In the genomic region with DNA sequence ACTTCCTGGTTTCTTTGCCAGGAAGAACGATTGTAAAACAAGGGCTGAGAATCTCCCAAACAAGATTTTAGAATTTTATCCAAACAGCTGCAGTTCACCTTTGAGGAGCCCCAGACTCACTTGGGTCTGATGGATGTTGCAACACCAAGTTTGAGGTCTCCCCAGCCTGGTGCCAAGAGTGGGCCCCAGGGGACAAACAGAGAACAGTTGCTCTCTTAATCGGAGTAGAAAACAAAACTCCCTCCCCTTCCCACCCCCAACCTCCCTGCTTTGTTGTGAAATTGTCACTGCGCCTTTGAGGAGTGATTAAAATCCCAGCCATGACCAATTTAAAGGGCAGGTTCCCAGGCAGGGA, we compare ENCODE assay signal across 10 cellular contexts.
DNase-seq lines count a peak whose midpoint lies in the region; ATAC-seq and TF ChIP-seq lines count a peak whose summit lies in the region.
"Had no signal": no experiment of that assay in that cellular context is flagged by ENCODE, and none has a peak within 500 bp of the region (broad histone marks: within the 10 kb centered on the region; RNA-seq: fewer than 3 reads in every experiment).

No MANE protein-coding gene starts in this region.

- no peak overlapping the region for H3K4me3 Mint-ChIP-seq in activated naive CD8-positive, alpha-beta T cell
- no peak overlapping the region for H3K4me3 Mint-ChIP-seq in activated naive CD8-positive, alpha-beta T cell treated with anti-CD3 and anti-CD28 coated beads, Interleukin-2, amount 50 U/mL, for 24 hours
- H3K4me3 Mint-ChIP-seq: activated naive CD8-positive, alpha-beta T cell treated with anti-CD3 and anti-CD28 coated beads, Interleukin-2, amount 10 ng/mL, durations not matched to agents 7 days and 5 days had no signal

- peak overlapping the region; percentile 73 for H2AFZ ChIP-seq in mammary epithelial cell (ENCODE audit: low read depth, low read length)

- no peak overlapping the region for H3K9ac ChIP-seq in mammary epithelial cell (ENCODE audit: insufficient read depth, low read length)

- H3K4me1 ChIP-seq in mammary epithelial cell (ENCODE audit: insufficient read depth, low read length), result no peaks in the 10 kb centered on the region
- H3K4me1 ChIP-seq in vagina, result peaks cover 81% of the 10 kb centered on the region
- H3K4me1 ChIP-seq in lower lobe of right lung, result peaks cover 7% of the 10 kb centered on the region

- H3K36me3 ChIP-seq in mammary epithelial cell (ENCODE audit: insufficient read depth, low read length) (no peaks in the 10 kb centered on the region), vagina (no peaks in the 10 kb centered on the region), lower lobe of right lung (no peaks in the 10 kb centered on the region)

- H3K4me3 ChIP-seq in mammary epithelial cell (replicated peaks in 1 of 3; ENCODE audit: insufficient read depth in 1 of 3, low read depth in 2 of 3, low read length in 3 of 3) (no peak overlapping the region), vagina (peak overlapping the region; percentile 19 to 21), lower lobe of right lung (no peak overlapping the region)

- 13% methylated on average over 2 of the region's 3 CpGs for WGBS in mammary epithelial cell (ENCODE audit: low coverage, missing lambda C conversion rate)

- H3K27ac ChIP-seq in mammary epithelial cell (ENCODE audit: insufficient read depth, low read depth, low read length), result no peak overlapping the region
- H3K27ac ChIP-seq in vagina, result peak overlapping the region; percentile 85
- H3K27ac ChIP-seq in lower lobe of right lung, result no peak overlapping the region

- H3K4me1 Mint-ChIP-seq in activated naive CD8-positive, alpha-beta T cell (ENCODE audit: low read depth), result peaks cover 76% of the 10 kb centered on the region
- peaks cover 82% of the 10 kb centered on the region for H3K4me1 Mint-ChIP-seq in activated naive CD8-positive, alpha-beta T cell treated with anti-CD3 and anti-CD28 coated beads, Interleukin-2, amount 50 U/mL, for 24 hours

- TF ChIP-seq CTCF in mammary epithelial cell (conservative IDR thresholded peaks at IDR 0.05 in 1 of 2, IDR thresholded peaks at IDR 0.05 in 1 of 2; ENCODE audit: extremely low read depth in 1 of 2, insufficient read depth in 1 of 2, low read depth in 1 of 2, low read length in 2 of 2), result no peak
- no peak for TF ChIP-seq CTCF in vagina (IDR thresholded peaks at IDR 0.05)
- TF ChIP-seq CTCF in lower lobe of right lung (IDR thresholded peaks at IDR 0.05), result no peak

- intact Hi-C loops in mammary epithelial cell (cut with micrococcal nuclease) (no loop called here), vagina (cut with DNase I) (no loop called here), lower lobe of right lung (cut with DNase I) (no loop called here)

- in situ Hi-C loops in mammary epithelial cell (cut with MboI; ENCODE audit: low sequenced_read_pairs in 2 of 2), result no loop called here

- no peak for DNase-seq in activated naive CD8-positive, alpha-beta T cell treated with anti-CD3 and anti-CD28 coated beads, Interleukin-2, amount 50 U/mL, for 24 hours
- DNase-seq in mammary epithelial cell (no peak), myocyte (ENCODE audit: low read depth) (peak; percentile 44), vagina (ENCODE audit: extremely low spot score in 2 of 2) (no peak), occipital lobe (lab: John Stamatoyannopoulos, UW) (no peak), lower lobe of right lung (no peak), erythroblast (lab: John Stamatoyannopoulos, UW) (no peak)
- DNase-seq: activated naive CD8-positive, alpha-beta T cell treated with anti-CD3 and anti-CD28 coated beads, Interleukin-2, amount 10 ng/mL, durations not matched to agents 7 days and 5 days; T-helper 1 cell had no signal

- no peak for ATAC-seq in activated naive CD8-positive, alpha-beta T cell treated with anti-CD3 and anti-CD28 coated beads, Interleukin-2, amount 50 U/mL, for 24 hours
- no peak for ATAC-seq in lower lobe of right lung

- H3K79me2 ChIP-seq in mammary epithelial cell (ENCODE audit: insufficient read depth, low read length), result no peaks in the 10 kb centered on the region

- H3K27me3 Mint-ChIP-seq in activated naive CD8-positive, alpha-beta T cell, result no peaks in the 10 kb centered on the region
- H3K27me3 Mint-ChIP-seq in activated naive CD8-positive, alpha-beta T cell treated with anti-CD3 and anti-CD28 coated beads, Interleukin-2, amount 50 U/mL, for 24 hours, result no peaks in the 10 kb centered on the region
- H3K27me3 Mint-ChIP-seq: activated naive CD8-positive, alpha-beta T cell treated with anti-CD3 and anti-CD28 coated beads, Interleukin-2, amount 10 ng/mL, durations not matched to agents 7 days and 5 days had no signal

- H3K36me3 Mint-ChIP-seq in activated naive CD8-positive, alpha-beta T cell, result peaks cover 13% of the 10 kb centered on the region
- peaks cover 20% of the 10 kb centered on the region for H3K36me3 Mint-ChIP-seq in activated naive CD8-positive, alpha-beta T cell treated with anti-CD3 and anti-CD28 coated beads, Interleukin-2, amount 50 U/mL, for 24 hours (ENCODE audit: low read depth)

- H3K4me2 ChIP-seq in mammary epithelial cell (ENCODE audit: insufficient read depth, low read depth, low read length), result peak overlapping the region; percentile 13

- dilution Hi-C loops in mammary epithelial cell (cut with HindIII; ENCODE audit: low sequenced_read_pairs), result no loop called here

- no peaks in the 10 kb centered on the region for H4K20me1 ChIP-seq in mammary epithelial cell (ENCODE audit: insufficient read depth, low read length)

- peak overlapping the region; percentile 73 for H3K27ac Mint-ChIP-seq in activated naive CD8-positive, alpha-beta T cell
- no peak overlapping the region for H3K27ac Mint-ChIP-seq in activated naive CD8-positive, alpha-beta T cell treated with anti-CD3 and anti-CD28 coated beads, Interleukin-2, amount 50 U/mL, for 24 hours
- H3K27ac Mint-ChIP-seq: activated naive CD8-positive, alpha-beta T cell treated with anti-CD3 and anti-CD28 coated beads, Interleukin-2, amount 10 ng/mL, durations not matched to agents 7 days and 5 days had no signal

- TF ChIP-seq POLR2A in vagina (IDR thresholded peaks at IDR 0.05) (no peak), erythroblast (IDR thresholded peaks at IDR 0.05; ENCODE audit: low read length) (no peak)

- H3K27me3 ChIP-seq in mammary epithelial cell (ENCODE audit: insufficient read depth, low read length) (peaks cover 7% of the 10 kb centered on the region), vagina (no peaks in the 10 kb centered on the region), lower lobe of right lung (ENCODE audit: low read depth) (no peaks in the 10 kb centered on the region)

- BruUV-seq in mammary epithelial cell (replicated peaks; lab: Mats Ljungman, UMichigan), result no TSS peak

- CTCF ChIA-PET in mammary epithelial cell (lab: Charles Lee; ENCODE audit: low non-redundant PET), result no interaction called here

- no peaks in the 10 kb centered on the region for H3K9me3 Mint-ChIP-seq in activated naive CD8-positive, alpha-beta T cell (ENCODE audit: low read depth)
- no peaks in the 10 kb centered on the region for H3K9me3 Mint-ChIP-seq in activated naive CD8-positive, alpha-beta T cell treated with anti-CD3 and anti-CD28 coated beads, Interleukin-2, amount 50 U/mL, for 24 hours
- H3K9me3 Mint-ChIP-seq: activated naive CD8-positive, alpha-beta T cell treated with anti-CD3 and anti-CD28 coated beads, Interleukin-2, amount 10 ng/mL, durations not matched to agents 7 days and 5 days had no signal

- H3K9me3 ChIP-seq in mammary epithelial cell (replicated peaks; ENCODE audit: insufficient read depth, low read length), result no peaks in the 10 kb centered on the region
- H3K9me3 ChIP-seq in vagina, result no peaks in the 10 kb centered on the region
- H3K9me3 ChIP-seq in lower lobe of right lung, result no peaks in the 10 kb centered on the region

Comparison
In these comparisons a context has a peak if more than half of its experiments do, and no peak if none do; other contexts are left out.
1. H3K4me3 ChIP-seq: peak in vagina (2 of 2); none in mammary epithelial cell (0 of 3) and lower lobe of right lung (single experiment).